8 cellular contexts compared by ENCODE assay signal in the genomic region with DNA sequence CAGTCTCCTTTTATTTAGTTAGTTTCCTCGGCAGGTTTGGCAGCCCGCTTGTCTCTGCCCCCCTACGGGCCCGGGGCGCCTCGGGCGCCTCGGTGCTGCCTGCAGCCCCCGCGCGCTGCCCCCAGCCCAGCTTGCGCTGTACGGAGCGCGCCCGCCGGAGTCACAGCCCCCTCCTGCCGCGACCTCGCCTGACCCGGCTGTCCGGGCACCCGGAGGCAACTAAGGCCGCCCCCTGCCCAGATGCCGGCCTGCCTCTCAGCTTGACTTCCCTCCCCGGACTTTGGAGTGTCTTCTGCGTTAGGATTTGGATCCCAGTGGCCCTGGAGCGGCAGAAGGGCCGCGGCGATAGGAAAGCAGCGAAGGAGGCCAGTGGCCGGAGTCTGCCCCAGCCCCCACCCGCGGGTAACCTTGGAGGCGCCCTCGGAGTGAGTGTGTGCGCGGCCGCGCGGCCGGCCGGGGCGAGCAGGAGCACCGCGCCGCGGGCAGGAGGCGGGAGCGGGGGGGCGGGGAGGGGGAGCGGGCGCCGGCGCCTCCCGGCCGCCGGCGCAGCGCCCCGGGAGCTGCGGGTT. TPM values are rescaled to one million over a fixed set of nuclear protein-coding genes. Genes with fewer than 3 reads are reported as not detected.
DNase-seq lines count a peak whose midpoint lies in the region; ATAC-seq and TF ChIP-seq lines count a peak whose summit lies in the region.

No MANE protein-coding gene starts in this region.

- H3K9me3 Mint-ChIP-seq in CD4-positive, alpha-beta memory T cell, result peaks cover 0 to 2% (median 0%) of the 10 kb centered on the region in 8 donors

- H3F3A ChIP-seq in smooth muscle cell (ENCODE audit: low read depth), result no peaks in the 10 kb centered on the region

- peak; percentile 31 to 38 (median 35) for DNase-seq in CD4-positive, alpha-beta memory T cell
- no peak for DNase-seq in RWPE2 (ENCODE audit: low spot score)
- DNase-seq in cardiac fibroblast (ENCODE audit: low read depth in 2 of 2), result peak; percentile 60 to 68
- DNase-seq in islet precursor cell, result peak; percentile 67
- DNase-seq in smooth muscle cell (lab: John Stamatoyannopoulos, UW; ENCODE audit: unreplicated experiment), result no peak
- no peak for DNase-seq in iPS-NIHi7 (ENCODE audit: extremely low spot score)

- no peaks in the 10 kb centered on the region for H3K9me3 ChIP-seq in CD4-positive, alpha-beta memory T cell (ENCODE audit: control insufficient read depth in 1 of 2, low read length in 2 of 2)
- H3K9me3 ChIP-seq in RWPE2 (ENCODE audit: severe bottlenecking), result no peaks in the 10 kb centered on the region
- H3K9me3 ChIP-seq in smooth muscle cell (replicated peaks; ENCODE audit: low read depth), result no peaks in the 10 kb centered on the region

- peaks cover 3 to 11% of the 10 kb centered on the region in 2 donors for H3K36me3 Mint-ChIP-seq in CD4-positive, alpha-beta memory T cell

- peak overlapping the region; percentile 53 to 89 (median 76) for H3K27ac Mint-ChIP-seq in CD4-positive, alpha-beta memory T cell

- peak overlapping the region; percentile 67 for H3K27ac ChIP-seq in CD4-positive, alpha-beta memory T cell (ENCODE audit: low read depth, low read length)
- H3K27ac ChIP-seq in RWPE2 (ENCODE audit: poor library complexity, severe bottlenecking) (peak overlapping the region; percentile 32), smooth muscle cell (ENCODE audit: low read depth) (no peak overlapping the region)

- ATAC-seq in GM18867 (IDR thresholded peaks at IDR 0.05; ENCODE audit: unreplicated experiment) (peak; percentile 55), HG03095 (IDR thresholded peaks at IDR 0.05; ENCODE audit: unreplicated experiment) (peak; percentile 38), RWPE2 (ENCODE audit: low read depth) (peak; percentile 72)

- WGBS in smooth muscle cell (ENCODE audit: low lambda C conversion rate), result under 1% methylated on average over 25 of the region's 63 CpGs

- no peak for TF ChIP-seq CTCF in RWPE2 (IDR thresholded peaks at IDR 0.05; ENCODE audit: poor library complexity, severe bottlenecking)
- TF ChIP-seq CTCF in cardiac fibroblast (IDR thresholded peaks at IDR 0.05; ENCODE audit: low read depth, low read length), result no peak
- no peak for TF ChIP-seq CTCF in smooth muscle cell (IDR thresholded peaks at IDR 0.05; ENCODE audit: borderline replicate concordance, insufficient read depth, poor library complexity, severe bottlenecking)

- H3K27me3 Mint-ChIP-seq in CD4-positive, alpha-beta memory T cell, result peaks cover 0 to 5% of the 10 kb centered on the region in 2 donors

- H3K4me1 ChIP-seq in CD4-positive, alpha-beta memory T cell (ENCODE audit: insufficient read depth, low read length), result peaks cover 26% of the 10 kb centered on the region
- no peaks in the 10 kb centered on the region for H3K4me1 ChIP-seq in RWPE2 (ENCODE audit: insufficient read depth, poor library complexity, severe bottlenecking)
- H3K4me1 ChIP-seq in smooth muscle cell (ENCODE audit: low read depth), result peaks cover 10% of the 10 kb centered on the region

- H3K4me1 Mint-ChIP-seq in CD4-positive, alpha-beta memory T cell, result peaks cover 16 to 34% (median 20%) of the 10 kb centered on the region in 4 donors

- CTCF ChIA-PET in CD4-positive, alpha-beta memory T cell (lab: Charles Lee; ENCODE audit: partially characterized antibody), result interaction anchor here (0.7 to 5.4 kb wide), 6 partner anchors 9 to 100 kb away, joined by 3 to 25 read pairs (median 4); a partner anchor contains a TSS

- no peaks in the 10 kb centered on the region for H4K20me1 ChIP-seq in smooth muscle cell (ENCODE audit: low read depth)

- H3K9ac ChIP-seq in smooth muscle cell (ENCODE audit: low read depth), result no peak overlapping the region

- H2AFZ ChIP-seq in smooth muscle cell (ENCODE audit: low read depth), result peak overlapping the region; percentile 97

- no peaks in the 10 kb centered on the region for H3K27me3 ChIP-seq in CD4-positive, alpha-beta memory T cell (ENCODE audit: insufficient read depth, low read length)
- H3K27me3 ChIP-seq in RWPE2 (ENCODE audit: insufficient read depth, poor library complexity, severe bottlenecking) (no peaks in the 10 kb centered on the region), smooth muscle cell (ENCODE audit: low read depth) (peaks cover 100% of the 10 kb centered on the region)

- no peaks in the 10 kb centered on the region for H3K79me2 ChIP-seq in smooth muscle cell (ENCODE audit: low read depth)

- peak overlapping the region; percentile 100 for H3K4me2 ChIP-seq in smooth muscle cell

- H3K4me3 ChIP-seq in CD4-positive, alpha-beta memory T cell (ENCODE audit: low read length in 2 of 2), result peak overlapping the region; percentile 69 to 92
- peak overlapping the region; percentile 77 for H3K4me3 ChIP-seq in RWPE2 (ENCODE audit: severe bottlenecking)
- H3K4me3 ChIP-seq in cardiac fibroblast (replicated peaks in 1 of 2; ENCODE audit: low read depth in 2 of 2, low read length in 2 of 2), result peak overlapping the region; percentile 79 to 80
- H3K4me3 ChIP-seq in smooth muscle cell, result peak overlapping the region; percentile 59

- intact Hi-C loops in CD4-positive, alpha-beta memory T cell (cut with micrococcal nuclease), result loop anchor here (1.0 kb wide), 2 partner anchors 9 to 17 kb away; a partner anchor contains a TSS

- no peaks in the 10 kb centered on the region for H3K36me3 ChIP-seq in CD4-positive, alpha-beta memory T cell (ENCODE audit: insufficient read depth, low read length)
- no peaks in the 10 kb centered on the region for H3K36me3 ChIP-seq in RWPE2 (ENCODE audit: low read depth)
- H3K36me3 ChIP-seq in smooth muscle cell (ENCODE audit: low read depth), result no peaks in the 10 kb centered on the region

- POLR2A ChIA-PET in CD4-positive, alpha-beta memory T cell (lab: Charles Lee; ENCODE audit: partially characterized antibody), result interaction anchor here (0.8 to 6.1 kb wide), 4 partner anchors 8 to 258 kb away, joined by 3 to 88 read pairs (median 24); a partner anchor contains a TSS

- H3K4me3 Mint-ChIP-seq in CD4-positive, alpha-beta memory T cell, result peak overlapping the region; percentile 78 to 96 (median 91)

RNA-seq across cellular contexts. Expression of a gene that starts 7.6 kb away (rescaled TPM):
- 1 to 10 TPM; 7.7 to 9.2 TPM for total RNA-seq in CD4-positive, alpha-beta memory T cell
- 10 to 100 TPM; 12.9 to 14.8 TPM for polyA plus RNA-seq in CD4-positive, alpha-beta memory T cell
- 1.3 and 4.3 TPM in 2 replicates for total RNA-seq in smooth muscle cell
- 1.6 and 3.2 TPM in 2 replicates for polyA plus RNA-seq in smooth muscle cell

RNA-seq across cellular contexts. Expression of a gene that starts 17.6 kb away (rescaled TPM):
- 10 to 100 TPM; 50.0 to 57.7 TPM for total RNA-seq in CD4-positive, alpha-beta memory T cell
- polyA plus RNA-seq in CD4-positive, alpha-beta memory T cell, result 10 to 100 TPM; 36.0 to 60.2 TPM
- 37.7 and 51.5 TPM in 2 replicates for total RNA-seq in smooth muscle cell
- polyA plus RNA-seq in smooth muscle cell, result 51.3 and 51.6 TPM in 2 replicates

Comparison
In these comparisons a context has a peak if more than half of its experiments do, and no peak if none do; other contexts are left out.
1. DNase-seq: peak in CD4-positive, alpha-beta memory T cell (5 of 5), cardiac fibroblast (2 of 2) and islet precursor cell (single experiment); none in RWPE2 (single experiment), smooth muscle cell (single experiment) and iPS-NIHi7 (single experiment).
2. Peak in every context shown above with its lines, with median percentiles within 50 percentile points of each other: H3K4me3 ChIP-seq and ATAC-seq.